In genomic region chr16:51507286-51507685, GRCh38 we compare ENCODE assay signal across 22 cellular contexts.
DNase-seq lines count a peak whose midpoint lies in the region; ATAC-seq and TF ChIP-seq lines count a peak whose summit lies in the region.
"Had no signal": no experiment of that assay in that cellular context is flagged by ENCODE, and none has a peak within 500 bp of the region (broad histone marks: within the 10 kb centered on the region; RNA-seq: fewer than 3 reads in every experiment).

No MANE protein-coding gene starts in this region.

- no peaks in the 10 kb centered on the region for H3K27me3 ChIP-seq in thyroid gland
- H3K27me3 ChIP-seq: BE2C, BLaER1 had no signal

- peak; percentile 27 for ATAC-seq in left lobe of liver
- ATAC-seq: CD8-positive, alpha-beta T cell; GM12878 had no signal

- intact Hi-C loops in thyroid gland (cut with DNase I): no loop called here

- no peaks in the 10 kb centered on the region for H3K9me3 ChIP-seq in thyroid gland
- H3K9me3 ChIP-seq: BE2C had no signal

- 31 to 36% methylated on average over 4 of the region's 4 CpGs for WGBS in thyroid gland, 2 donors

- H3K4me1 ChIP-seq in thyroid gland: no peaks in the 10 kb centered on the region
- H3K4me1 ChIP-seq: BE2C had no signal

- no peak overlapping the region for H3K4me3 ChIP-seq in thyroid gland (replicated peaks in 1 of 3)
- H3K4me3 ChIP-seq: BLaER1, GM12878 had no signal

- no peaks in the 10 kb centered on the region for H3K36me3 ChIP-seq in thyroid gland
- H3K36me3 ChIP-seq: BE2C, BLaER1 had no signal

- H3K27ac ChIP-seq in thyroid gland: peak overlapping the region; percentile 36 to 54 (median 50)
- H3K27ac ChIP-seq: BLaER1, C4-2B had no signal

- peak; percentile 51 for DNase-seq in COLO829 (ENCODE audit: low spot score)
- no peak for DNase-seq in left lobe of liver (ENCODE audit: low spot score)
- peak; percentile 70 to 74 for DNase-seq in thyroid gland
- no peak for DNase-seq in NCI-H2171 (lab: John Stamatoyannopoulos, UW)
- DNase-seq in OCI-M1 (lab: John Stamatoyannopoulos, UW): no peak
- no peak for DNase-seq in activated T-cell treated with anti-CD3 and anti-CD28 coated beads for 4 hours
- DNase-seq: 8988T; ACHN; BE2C; CD4-positive, alpha-beta T cell; CD8-positive, alpha-beta T cell; COR-L47; DMS 273 treated with DMSO at 0.1 percent for 48 hours; DMS153; DMS53; DMS79; DND-41; EL; GDM1 had no signal

- no peak for TF ChIP-seq POLR2A in thyroid gland (IDR thresholded peaks at IDR 0.05)

- no peak for TF ChIP-seq CTCF in thyroid gland (IDR thresholded peaks at IDR 0.05)

Comparison
In these comparisons a context has a peak if more than half of its experiments do, and no peak if none do; other contexts are left out.
1. DNase-seq: peak in COLO829 (single experiment) and thyroid gland (2 of 2); none in left lobe of liver (single experiment), NCI-H2171 (single experiment), OCI-M1 (single experiment) and activated T-cell treated with anti-CD3 and anti-CD28 coated beads for 4 hours (single experiment).